Comparison of ENCODE assay signal across 15 cellular contexts in the genomic region with DNA sequence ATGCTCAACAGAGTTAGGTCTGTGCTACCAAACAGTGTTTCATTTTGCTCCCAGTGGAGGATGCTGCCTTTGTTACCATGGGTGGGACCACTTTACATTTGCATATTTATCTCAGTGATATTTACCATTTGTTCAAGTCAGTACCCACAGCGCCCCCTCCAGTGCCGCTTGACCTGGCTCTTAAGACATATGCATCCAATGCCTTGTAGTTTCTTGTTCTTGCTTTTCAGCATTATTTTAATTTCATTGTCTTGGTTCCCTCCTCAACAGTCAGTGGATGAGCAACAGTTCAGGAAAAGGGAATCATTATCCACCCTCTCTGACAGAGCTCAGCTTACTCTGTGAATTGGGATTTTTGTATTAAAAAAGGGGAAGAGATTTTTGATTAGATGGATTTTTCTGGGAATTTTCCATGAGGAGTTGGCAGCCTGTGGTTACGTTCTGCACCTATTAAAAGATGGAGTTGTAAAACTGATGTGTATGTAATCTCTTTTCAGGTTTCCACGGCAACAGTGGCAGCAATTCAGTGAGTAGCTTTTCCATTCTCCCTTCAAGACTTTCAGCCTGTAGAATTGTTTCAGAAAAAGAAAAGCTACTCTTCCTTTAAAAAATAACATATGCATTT.
DNase-seq lines count a peak whose midpoint lies in the region; ATAC-seq, FAIRE-seq and TF ChIP-seq lines count a peak whose summit lies in the region.
"Had no signal": no experiment of that assay in that cellular context is flagged by ENCODE, and none has a peak within 500 bp of the region (broad histone marks: within the 10 kb centered on the region; RNA-seq: fewer than 3 reads in every experiment).

No MANE protein-coding gene starts in this region.

- no peak overlapping the region for H2AFZ ChIP-seq in SK-N-SH (ENCODE audit: low read depth)
- H2AFZ ChIP-seq in PC-3 (ENCODE audit: low read length) = no peak overlapping the region

- intact Hi-C loops in PC-3 (cut with micrococcal nuclease) = no loop called here

- H3K4me1 Mint-ChIP-seq in mesothelial cell of epicardium = peaks cover 35% of the 10 kb centered on the region
- H3K4me1 Mint-ChIP-seq: natural killer cell had no signal

- H3K9me3 Mint-ChIP-seq in mesothelial cell of epicardium = peaks cover 27% of the 10 kb centered on the region
- H3K9me3 Mint-ChIP-seq: activated CD4-positive, alpha-beta memory T cell treated with anti-CD3 and anti-CD28 coated beads for 36 hours had no signal

- H3K36me3 ChIP-seq in SK-N-SH (replicated peaks in 1 of 2; ENCODE audit: control insufficient read depth in 1 of 2, insufficient read depth in 2 of 2, low read length in 1 of 2) = no peaks in the 10 kb centered on the region
- H3K36me3 ChIP-seq in PC-3 (ENCODE audit: low read depth, low read length) = no peaks in the 10 kb centered on the region
- H3K36me3 ChIP-seq: spleen had no signal

- FAIRE-seq in urothelium cell line (lab: Jason Lieb, UNC) = peak; percentile 88

- H3K9ac ChIP-seq in SK-N-SH (no peak overlapping the region), PC-3 (ENCODE audit: low read length) (no peak overlapping the region)

- H3K79me2 ChIP-seq in SK-N-SH (ENCODE audit: insufficient read depth) (no peaks in the 10 kb centered on the region), PC-3 (ENCODE audit: low read length) (no peaks in the 10 kb centered on the region)

- H3K4me2 ChIP-seq in SK-N-SH (no peak overlapping the region), PC-3 (ENCODE audit: low read length) (no peak overlapping the region)

- peaks cover 2% of the 10 kb centered on the region for H3K36me3 Mint-ChIP-seq in mesothelial cell of epicardium
- H3K36me3 Mint-ChIP-seq: activated CD4-positive, alpha-beta memory T cell treated with anti-CD3 and anti-CD28 coated beads for 36 hours; natural killer cell had no signal

- TF ChIP-seq EP300 in SK-N-SH (IDR thresholded peaks at IDR 0.05; ENCODE audit: borderline replicate concordance in 1 of 2, low read depth in 1 of 2, low read length in 1 of 2) = no peak

- CTCF ChIA-PET in SK-N-SH (lab: Yijun Ruan, JAX) (interaction anchor here (0.9 to 1.4 kb wide), 2 partner anchors 12 to 14 kb away, joined by 3 read pairs; no protein-coding TSS in a partner anchor), PC-3 (lab: Charles Lee) (no interaction called here)

- H3K27me3 ChIP-seq in SK-N-SH (ENCODE audit: insufficient read depth) (no peaks in the 10 kb centered on the region), PC-3 (ENCODE audit: low read length) (peaks cover 84% of the 10 kb centered on the region)
- H3K27me3 ChIP-seq: spleen had no signal

- H3K4me3 ChIP-seq in SK-N-SH (ENCODE audit: low read depth in 2 of 2, low read length in 1 of 2) (no peak overlapping the region), PC-3 (ENCODE audit: low read length) (no peak overlapping the region), fibroblast of the aortic adventitia (ENCODE audit: low read depth, low read length) (no peak overlapping the region)
- H3K4me3 ChIP-seq: spleen had no signal

- peaks cover 0 to 2% of the 10 kb centered on the region in 2 experiments; a peak in 1 of 4 replicates for H3K4me1 ChIP-seq in SK-N-SH (ENCODE audit: control insufficient read depth in 1 of 2, insufficient read depth in 2 of 2, low read depth in 1 of 2, low read length in 1 of 2)
- H3K4me1 ChIP-seq in PC-3 (ENCODE audit: insufficient read depth, low read length) = no peaks in the 10 kb centered on the region
- H3K4me1 ChIP-seq: spleen had no signal

- POLR2A ChIA-PET in SK-N-SH (lab: Yijun Ruan, JAX) (no interaction called here), PC-3 (lab: Charles Lee; ENCODE audit: unreplicated experiment) (no interaction called here)

- no peaks in the 10 kb centered on the region for H3F3A ChIP-seq in SK-N-SH (replicated peaks; ENCODE audit: insufficient read depth)
- H3F3A ChIP-seq in PC-3 (ENCODE audit: low read length, unreplicated experiment) = no peaks in the 10 kb centered on the region

- no peak overlapping the region for H3K27ac Mint-ChIP-seq in mesothelial cell of epicardium
- H3K27ac Mint-ChIP-seq: activated CD4-positive, alpha-beta memory T cell treated with anti-CD3 and anti-CD28 coated beads for 36 hours; natural killer cell had no signal

- TF ChIP-seq RAD21 in SK-N-SH (IDR thresholded peaks at IDR 0.05; ENCODE audit: low read length) = peak; percentile 24; the same call in 1 of the 2 replicates

- DNase-seq in SK-N-SH (no peak), PC-3 (peak; percentile 40), fibroblast of the aortic adventitia (ENCODE audit: low read depth) (peak; percentile 6), urothelium cell line (ENCODE audit: low spot score) (no peak), SHP77 treated with DMSO at 0.1 percent for 48 hours (lab: John Stamatoyannopoulos, UW) (no peak), mesothelial cell of epicardium (ENCODE audit: low spot score in 2 of 2, unreplicated experiment in 2 of 2) (no peak), mucosa of gallbladder (ENCODE audit: low spot score) (no peak)
- DNase-seq: activated CD4-positive, alpha-beta memory T cell treated with anti-CD3 and anti-CD28 coated beads for 36 hours; activated naive CD4-positive, alpha-beta T cell treated with Interleukin-2 at 50 U/mL for 16 hours; EL; kidney glomerular epithelial cell; natural killer cell; NK-92 treated with Interleukin-12 subunit alpha and Interleukin-12 subunit beta, amount 100 ng/mL, for 24 hours; spleen had no signal

- H3K9me3 ChIP-seq in SK-N-SH (0 out of 2 replicates have a peak, but pooled peaks cover 3% of the 10 kb centered on the region), PC-3 (ENCODE audit: low read length) (peaks cover 4% of the 10 kb centered on the region; the same call in 1 of the 2 replicates)

- BruUV-seq in PC-3 (replicated peaks; lab: Mats Ljungman, UMichigan) = no TSS peak

- 81% methylated on average over 4 of the region's 4 CpGs for whole genome bisulfite sequencing in SK-N-SH (ENCODE audit: low lambda C conversion rate)

- H4K20me1 ChIP-seq in SK-N-SH (ENCODE audit: insufficient read depth) = no peaks in the 10 kb centered on the region
- no peaks in the 10 kb centered on the region for H4K20me1 ChIP-seq in PC-3 (ENCODE audit: low read length)

- TF ChIP-seq CTCF in SK-N-SH (IDR thresholded peaks at IDR 0.05) (peak; percentile 33; the same call in 1 of the 2 replicates), PC-3 (conservative IDR thresholded peaks at IDR 0.05; ENCODE audit: low read depth, low read length) (peak; percentile 70), fibroblast of the aortic adventitia (IDR thresholded peaks at IDR 0.05; ENCODE audit: insufficient read depth, low read length) (no peak), mesothelial cell of epicardium (IDR thresholded peaks at IDR 0.05; ENCODE audit: unreplicated experiment) (no peak)

- no peak overlapping the region for H3K27ac ChIP-seq in SK-N-SH (ENCODE audit: low read depth in 2 of 2, low read length in 1 of 2)
- H3K27ac ChIP-seq in PC-3 (ENCODE audit: low read length) = no peak overlapping the region
- H3K27ac ChIP-seq: spleen had no signal

- ATAC-seq in SK-N-SH treated with all-trans-retinoic acid at 6 μM for 48 hours (no peak), PC-3 (no peak)
- ATAC-seq: natural killer cell had no signal

- H3K27me3 Mint-ChIP-seq in mesothelial cell of epicardium (ENCODE audit: low read depth) = no peaks in the 10 kb centered on the region

- H3K4me3 Mint-ChIP-seq in mesothelial cell of epicardium = no peak overlapping the region
- H3K4me3 Mint-ChIP-seq: activated CD4-positive, alpha-beta memory T cell treated with anti-CD3 and anti-CD28 coated beads for 36 hours; natural killer cell had no signal

- H3K9me2 ChIP-seq in SK-N-SH = no peaks in the 10 kb centered on the region
- H3K9me2 ChIP-seq in PC-3 (replicated peaks; ENCODE audit: low read length) = no peaks in the 10 kb centered on the region

TF ChIP-seq in SK-N-SH, 30 proteins besides CTCF, POLR2A, EP300 and RAD21 (continues in another document):
- TF ChIP-seq, protein P1, sequence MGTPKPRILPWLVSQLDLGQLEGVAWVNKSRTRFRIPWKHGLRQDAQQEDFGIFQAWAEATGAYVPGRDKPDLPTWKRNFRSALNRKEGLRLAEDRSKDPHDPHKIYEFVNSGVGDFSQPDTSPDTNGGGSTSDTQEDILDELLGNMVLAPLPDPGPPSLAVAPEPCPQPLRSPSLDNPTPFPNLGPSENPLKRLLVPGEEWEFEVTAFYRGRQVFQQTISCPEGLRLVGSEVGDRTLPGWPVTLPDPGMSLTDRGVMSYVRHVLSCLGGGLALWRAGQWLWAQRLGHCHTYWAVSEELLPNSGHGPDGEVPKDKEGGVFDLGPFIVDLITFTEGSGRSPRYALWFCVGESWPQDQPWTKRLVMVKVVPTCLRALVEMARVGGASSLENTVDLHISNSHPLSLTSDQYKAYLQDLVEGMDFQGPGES (IDR thresholded peaks at IDR 0.05; ENCODE audit: low read depth, low read length) = no peak
- no peak for TF ChIP-seq GATA2 (CRISPR knock-in tag; IDR thresholded peaks at IDR 0.05)
- TF ChIP-seq, protein P2, sequence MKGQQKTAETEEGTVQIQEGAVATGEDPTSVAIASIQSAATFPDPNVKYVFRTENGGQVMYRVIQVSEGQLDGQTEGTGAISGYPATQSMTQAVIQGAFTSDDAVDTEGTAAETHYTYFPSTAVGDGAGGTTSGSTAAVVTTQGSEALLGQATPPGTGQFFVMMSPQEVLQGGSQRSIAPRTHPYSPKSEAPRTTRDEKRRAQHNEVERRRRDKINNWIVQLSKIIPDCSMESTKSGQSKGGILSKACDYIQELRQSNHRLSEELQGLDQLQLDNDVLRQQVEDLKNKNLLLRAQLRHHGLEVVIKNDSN (IDR thresholded peaks at IDR 0.05; ENCODE audit: borderline replicate concordance, low read depth) = no peak

TF ChIP-seq in SK-N-SH treated with all-trans-retinoic acid at 6 μM for 48 hours, 23 proteins besides CTCF, POLR2A, EP300 and RAD21 (continues in another document):
- TF ChIP-seq ZNF8 (CRISPR knock-in tag; IDR thresholded peaks at IDR 0.05) = no peak
- TF ChIP-seq ARNTL (CRISPR knock-in tag; IDR thresholded peaks at IDR 0.05; ENCODE audit: borderline replicate concordance, low read depth) = no peak
- TF ChIP-seq, protein P3, sequence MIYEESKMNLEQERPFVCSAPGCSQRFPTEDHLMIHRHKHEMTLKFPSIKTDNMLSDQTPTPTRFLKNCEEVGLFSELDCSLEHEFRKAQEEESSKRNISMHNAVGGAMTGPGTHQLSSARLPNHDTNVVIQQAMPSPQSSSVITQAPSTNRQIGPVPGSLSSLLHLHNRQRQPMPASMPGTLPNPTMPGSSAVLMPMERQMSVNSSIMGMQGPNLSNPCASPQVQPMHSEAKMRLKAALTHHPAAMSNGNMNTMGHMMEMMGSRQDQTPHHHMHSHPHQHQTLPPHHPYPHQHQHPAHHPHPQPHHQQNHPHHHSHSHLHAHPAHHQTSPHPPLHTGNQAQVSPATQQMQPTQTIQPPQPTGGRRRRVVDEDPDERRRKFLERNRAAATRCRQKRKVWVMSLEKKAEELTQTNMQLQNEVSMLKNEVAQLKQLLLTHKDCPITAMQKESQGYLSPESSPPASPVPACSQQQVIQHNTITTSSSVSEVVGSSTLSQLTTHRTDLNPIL (CRISPR knock-in tag; IDR thresholded peaks at IDR 0.05; ENCODE audit: low read depth) = no peak
- TF ChIP-seq OSR1 (CRISPR knock-in tag; IDR thresholded peaks at IDR 0.05) = no peak
- TF ChIP-seq GLIS3 (CRISPR knock-in tag; IDR thresholded peaks at IDR 0.05) = no peak
- no peak for TF ChIP-seq ZFP30 (CRISPR knock-in tag; IDR thresholded peaks at IDR 0.05)
- no peak for TF ChIP-seq ZNF565 (CRISPR knock-in tag; conservative IDR thresholded peaks at IDR 0.05; ENCODE audit: low read depth)
- TF ChIP-seq RARB (CRISPR knock-in tag; IDR thresholded peaks at IDR 0.05) = no peak

Comparison
In these comparisons a context has a peak if more than half of its experiments do, and no peak if none do; other contexts are left out.
1. DNase-seq: peak in PC-3 (single experiment) and fibroblast of the aortic adventitia (single experiment); none in SK-N-SH (single experiment), urothelium cell line (single experiment), SHP77 treated with DMSO at 0.1 percent for 48 hours (single experiment), mesothelial cell of epicardium (0 of 2) and mucosa of gallbladder (single experiment).
2. CTCF ChIP-seq: peak in SK-N-SH (single experiment) and PC-3 (single experiment); none in fibroblast of the aortic adventitia (single experiment) and mesothelial cell of epicardium (single experiment).